In the genomic region with DNA sequence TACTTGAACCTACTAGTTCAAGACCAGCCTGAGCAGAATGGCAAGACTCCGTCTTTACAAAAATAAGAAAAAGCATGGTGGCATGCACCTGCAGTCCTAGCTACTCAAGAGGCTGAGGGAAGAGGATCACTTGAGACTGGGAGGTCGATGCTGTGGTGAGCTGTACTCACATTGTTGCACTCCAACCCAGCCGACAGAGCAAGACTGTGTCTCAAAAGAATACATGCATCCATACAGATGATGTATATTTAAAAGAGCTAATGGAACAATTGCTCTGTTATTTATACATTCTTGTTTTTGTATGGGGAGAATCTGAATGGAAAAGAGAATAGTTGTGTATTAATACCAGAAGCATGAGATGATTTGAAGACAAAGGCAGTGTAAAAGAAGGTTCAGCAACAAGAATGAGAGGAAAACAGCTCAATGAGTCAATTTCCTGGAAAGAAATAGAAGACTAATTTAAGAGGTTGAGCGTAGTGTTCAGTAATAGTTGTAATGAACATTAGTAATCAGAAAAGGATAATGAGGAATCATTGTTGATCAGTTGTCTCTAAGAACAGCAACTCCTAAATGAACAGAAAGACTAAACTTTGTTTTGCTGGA, we compare ENCODE assay signal across 22 cellular contexts. TPM values are rescaled to one million over a fixed set of nuclear protein-coding genes. Genes with fewer than 3 reads are reported as not detected.
A peak's percentile ranks its signal among the peaks of the same experiment; 100 is the strongest.
DNase-seq lines count a peak whose midpoint lies in the region; ATAC-seq, FAIRE-seq and TF ChIP-seq lines count a peak whose summit lies in the region.
"Had no signal": no experiment of that assay in that cellular context is flagged by ENCODE, and none has a peak within 500 bp of the region (broad histone marks: within the 10 kb centered on the region; RNA-seq: fewer than 3 reads in every experiment).

No MANE protein-coding gene starts in this region.

- peak overlapping the region; percentile 29 for H3K27ac Mint-ChIP-seq in activated T-cell treated with anti-CD3 and anti-CD28 coated beads, Interleukin-2, amount 50 U/mL, for 24 hours
- peak overlapping the region; percentile 2 to 5 for H3K27ac Mint-ChIP-seq in natural killer cell treated with Interleukin-12 subunit alpha and Interleukin-12 subunit beta and Interleukin-15 and Interleukin-18, amount 100 ng/mL, for 72 hours

- no peak overlapping the region for H3K4me3 Mint-ChIP-seq in activated T-cell treated with anti-CD3 and anti-CD28 coated beads, Interleukin-2, amount 50 U/mL, for 24 hours
- peak overlapping the region; percentile 11 for H3K4me3 Mint-ChIP-seq in natural killer cell treated with Interleukin-12 subunit alpha and Interleukin-12 subunit beta and Interleukin-15 and Interleukin-18, amount 100 ng/mL, for 72 hours

- peaks cover 40% of the 10 kb centered on the region for H3K36me3 Mint-ChIP-seq in activated T-cell treated with anti-CD3 and anti-CD28 coated beads, Interleukin-2, amount 50 U/mL, for 24 hours (ENCODE audit: low read depth)
- H3K36me3 Mint-ChIP-seq in natural killer cell treated with Interleukin-12 subunit alpha and Interleukin-12 subunit beta and Interleukin-15 and Interleukin-18, amount 100 ng/mL, for 72 hours = no peaks in the 10 kb centered on the region

- ATAC-seq in natural killer cell treated with Interleukin-12 subunit alpha and Interleukin-12 subunit beta and Interleukin-15 and Interleukin-18, amount 100 ng/mL, for 72 hours = peak in 1 of 2 donors; percentile 24
- ATAC-seq in HG03025 (IDR thresholded peaks at IDR 0.05; ENCODE audit: low FRiP score, unreplicated experiment) = no peak
- ATAC-seq: sciatic nerve had no signal

- no peak for TF ChIP-seq CTCF in cardiac fibroblast (IDR thresholded peaks at IDR 0.05; ENCODE audit: low read depth, low read length)

- no peak for DNase-seq in activated T-cell treated with anti-CD3 and anti-CD28 coated beads, Interleukin-2, amount 50 U/mL, for 24 hours
- DNase-seq in activated T-cell treated with anti-CD3 and anti-CD28 coated beads, Interleukin-2, amount 50 U/mL, for 1 hour = no peak
- DNase-seq in H54 (ENCODE audit: insufficient read length, low spot score) = no peak
- peak; percentile 21 to 46 for DNase-seq in cardiac fibroblast (ENCODE audit: low read depth in 2 of 2)
- no peak for DNase-seq in natural killer cell treated with Interleukin-12 subunit alpha and Interleukin-12 subunit beta and Interleukin-15 and Interleukin-18, amount 100 ng/mL, for 72 hours (ENCODE audit: low spot score)
- DNase-seq in caudate nucleus (lab: John Stamatoyannopoulos, UW) = no peak
- DNase-seq in NCI-H2081 treated with DMSO at 0.1 percent for 48 hours (lab: John Stamatoyannopoulos, UW) = no peak
- DNase-seq: amygdala; DMS53; effector CD8-positive, alpha-beta T cell; esophagus squamous epithelium; GF-D8; KBM-7; kidney glomerular epithelial cell; mammary epithelial cell; NCI-H1694; NCI-H774; SHP77 treated with DMSO at 0.1 percent for 48 hours; thyroid gland had no signal

- no peaks in the 10 kb centered on the region for H3K27me3 Mint-ChIP-seq in activated T-cell treated with anti-CD3 and anti-CD28 coated beads, Interleukin-2, amount 50 U/mL, for 24 hours
- H3K27me3 Mint-ChIP-seq in natural killer cell treated with Interleukin-12 subunit alpha and Interleukin-12 subunit beta and Interleukin-15 and Interleukin-18, amount 100 ng/mL, for 72 hours = no peaks in the 10 kb centered on the region

- H3K4me3 ChIP-seq in cardiac fibroblast (replicated peaks in 1 of 2; ENCODE audit: low read depth in 2 of 2, low read length in 2 of 2) = no peak overlapping the region
- H3K4me3 ChIP-seq: esophagus squamous epithelium, thyroid gland had no signal

- FAIRE-seq in H54 (lab: Jason Lieb, UNC) = peak; percentile 33

- no peaks in the 10 kb centered on the region for H3K9me3 Mint-ChIP-seq in activated T-cell treated with anti-CD3 and anti-CD28 coated beads, Interleukin-2, amount 50 U/mL, for 24 hours
- H3K9me3 Mint-ChIP-seq in natural killer cell treated with Interleukin-12 subunit alpha and Interleukin-12 subunit beta and Interleukin-15 and Interleukin-18, amount 100 ng/mL, for 72 hours = no peaks in the 10 kb centered on the region

- H3K4me1 Mint-ChIP-seq in activated T-cell treated with anti-CD3 and anti-CD28 coated beads, Interleukin-2, amount 50 U/mL, for 24 hours (ENCODE audit: low read depth) = peaks cover 58% of the 10 kb centered on the region
- H3K4me1 Mint-ChIP-seq in natural killer cell treated with Interleukin-12 subunit alpha and Interleukin-12 subunit beta and Interleukin-15 and Interleukin-18, amount 100 ng/mL, for 72 hours (ENCODE audit: low read depth in 2 of 2) = peaks cover 31 to 50% of the 10 kb centered on the region in 2 donors

- TF ChIP-seq POLR2A in H54 (IDR thresholded peaks at IDR 0.05; ENCODE audit: low read depth, low read length) = no peak

- H3K27ac ChIP-seq in caudate nucleus (ENCODE audit: low read depth, low read length) = no peak overlapping the region
- H3K27ac ChIP-seq: esophagus squamous epithelium, parathyroid adenoma, thyroid gland had no signal

RNA-seq across cellular contexts. Expression of gene LRRC70, which starts 1.9 kb away (rescaled TPM):
- 1 to 10 TPM in 1 of 2 donors, under 1 TPM in 1; 0.95 to 3.3 TPM for total RNA-seq in natural killer cell treated with Interleukin-12 subunit alpha and Interleukin-12 subunit beta and Interleukin-15 and Interleukin-18, amount 100 ng/mL, for 72 hours

Comparison
In these comparisons a context has a peak if more than half of its experiments do, and no peak if none do; other contexts are left out.
1. DNase-seq: peak in cardiac fibroblast (2 of 2); none in activated T-cell treated with anti-CD3 and anti-CD28 coated beads, Interleukin-2, amount 50 U/mL, for 24 hours (single experiment), activated T-cell treated with anti-CD3 and anti-CD28 coated beads, Interleukin-2, amount 50 U/mL, for 1 hour (single experiment), H54 (single experiment), natural killer cell treated with Interleukin-12 subunit alpha and Interleukin-12 subunit beta and Interleukin-15 and Interleukin-18, amount 100 ng/mL, for 72 hours (single experiment), caudate nucleus (0 of 61) and NCI-H2081 treated with DMSO at 0.1 percent for 48 hours (single experiment).